Comparison of ENCODE assay signal across 19 cellular contexts in the genomic region with DNA sequence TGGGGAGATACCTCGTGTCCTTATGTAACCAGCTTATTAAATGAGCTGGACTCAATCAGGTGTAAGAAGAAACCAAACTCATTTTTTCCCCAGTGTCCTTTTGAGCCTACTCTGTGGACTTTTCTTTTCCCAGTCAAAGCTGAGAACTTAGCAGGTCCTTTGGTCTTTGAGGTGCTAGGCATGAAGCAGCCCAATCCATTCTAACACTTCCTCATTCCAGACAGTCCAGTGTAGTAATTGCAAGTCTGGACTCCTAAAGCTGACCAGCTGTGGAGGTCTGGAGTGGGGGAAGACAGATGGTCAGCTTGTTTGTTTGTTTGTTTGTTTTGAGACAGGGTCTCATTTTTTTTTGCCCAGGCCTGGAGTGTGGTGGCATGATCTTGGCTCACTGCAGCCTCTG. TPM values are rescaled to one million over a fixed set of nuclear protein-coding genes. Genes with fewer than 3 reads are reported as not detected.
"Had no signal": no experiment of that assay in that cellular context is flagged by ENCODE, and none has a peak within 500 bp of the region (broad histone marks: within the 10 kb centered on the region; RNA-seq: fewer than 3 reads in every experiment).

No MANE protein-coding gene starts in this region.

- H3K27me3 ChIP-seq: adrenal gland, pancreas, tibial artery, uterus had no signal

- DNase-seq: activated CD4-positive, alpha-beta T cell treated with anti-CD3 and anti-CD28 coated beads for 1 hour; activated CD8-positive, alpha-beta memory T cell treated with anti-CD3 and anti-CD28 coated beads, Interleukin-2, amount 50 U/mL, for 48 hours; activated effector memory CD4-positive, alpha-beta T cell treated with anti-CD3 and anti-CD28 coated beads, Interleukin-2, amount 50 U/mL, for 16 hours; activated T-cell treated with anti-CD3 and anti-CD28 coated beads, Interleukin-2, amount 50 U/mL, for 72 hours; dermis blood vessel endothelial cell; foreskin fibroblast; glutamatergic neuron; hypothalamus; mesendoderm; naive thymus-derived CD4-positive, alpha-beta T cell; pancreas; stimulated activated CD4-positive, alpha-beta T cell treated with anti-CD3 and anti-CD28 coated beads, Interleukin-2, amount 100 ng/mL, for 24 hours; stimulated activated naive CD8-positive, alpha-beta T cell treated with anti-CD3 and anti-CD28 coated beads, Interleukin-15, Interleukin-2, amounts not matched to agents 100 U/mL and 50 U/mL, for 24 hours; tibial artery had no signal

- H3K4me3 Mint-ChIP-seq: activated naive CD4-positive, alpha-beta T cell treated with anti-CD3 and anti-CD28 coated beads, Interleukin-2, amount 50 U/mL, for 24 hours; activated T-cell treated with anti-CD3 and anti-CD28 coated beads, Interleukin-2, amount 50 U/mL, for 72 hours; naive thymus-derived CD4-positive, alpha-beta T cell had no signal

- ATAC-seq: activated T-cell treated with anti-CD3 and anti-CD28 coated beads, Interleukin-2, amount 50 U/mL, for 72 hours; naive thymus-derived CD4-positive, alpha-beta T cell; stimulated activated naive CD8-positive, alpha-beta T cell treated with anti-CD3 and anti-CD28 coated beads, Interleukin-15, Interleukin-2, amounts not matched to agents 100 U/mL and 50 U/mL, for 24 hours had no signal

- H3K4me1 ChIP-seq: adrenal gland, pancreas, tibial artery, uterus had no signal

- H3K9me3 ChIP-seq: adrenal gland, pancreas, tibial artery, uterus had no signal

- H3K4me3 ChIP-seq: adrenal gland, pancreas, tibial artery, uterus had no signal

- H3K27ac Mint-ChIP-seq: activated naive CD4-positive, alpha-beta T cell treated with anti-CD3 and anti-CD28 coated beads, Interleukin-2, amount 50 U/mL, for 24 hours; activated T-cell treated with anti-CD3 and anti-CD28 coated beads, Interleukin-2, amount 50 U/mL, for 72 hours; naive thymus-derived CD4-positive, alpha-beta T cell had no signal

- H3K9me3 Mint-ChIP-seq: activated naive CD4-positive, alpha-beta T cell treated with anti-CD3 and anti-CD28 coated beads, Interleukin-2, amount 50 U/mL, for 24 hours; activated T-cell treated with anti-CD3 and anti-CD28 coated beads, Interleukin-2, amount 50 U/mL, for 72 hours; naive thymus-derived CD4-positive, alpha-beta T cell had no signal

- H3K27me3 Mint-ChIP-seq: activated naive CD4-positive, alpha-beta T cell treated with anti-CD3 and anti-CD28 coated beads, Interleukin-2, amount 50 U/mL, for 24 hours had no signal

- H3K27ac ChIP-seq: adrenal gland, pancreas, tibial artery, WERI-Rb-1 had no signal

RNA-seq across cellular contexts. Expression of a gene that starts 38.8 kb away (rescaled TPM):
- total RNA-seq: activated T-cell treated with anti-CD3 and anti-CD28 coated beads, Interleukin-2, amount 50 U/mL, for 72 hours; naive thymus-derived CD4-positive, alpha-beta T cell; T-helper 2 cell treated with Interferon-gamma antibody and Interleukin-4, amounts not matched to agents 100 ng/mL and 5 ng/mL, for 36 hours had no signal
- polyA plus RNA-seq: naive thymus-derived CD4-positive, alpha-beta T cell had no signal
